8 cellular contexts compared by ENCODE assay signal in genomic region chr6:81750660-81751387, GRCh38. TPM values are rescaled to one million over a fixed set of nuclear protein-coding genes. Genes with fewer than 3 reads are reported as not detected.
DNase-seq lines count a peak whose midpoint lies in the region; ATAC-seq and TF ChIP-seq lines count a peak whose summit lies in the region.

No MANE protein-coding gene starts in this region.

- no peaks in the 10 kb centered on the region for H3K79me2 ChIP-seq in H9 (ENCODE audit: insufficient read depth, low read length)

- H2BK5ac ChIP-seq in H9 (ENCODE audit: insufficient read length, low read length): no peak overlapping the region

- DNase-seq in H9 (no peak), SJCRH30 (peak in 1 of 2 experiments; percentile 36), fibroblast of pulmonary artery (ENCODE audit: low read depth) (peak; percentile 21), sigmoid colon (no peak)
- no peak for DNase-seq in effector CD8-positive, alpha-beta T cell (lab: John Stamatoyannopoulos, UW)
- no peak for DNase-seq in central memory CD4-positive, alpha-beta T cell

- H2AK5ac ChIP-seq in H9 (ENCODE audit: insufficient read length, low read length): no peak overlapping the region

- no peak overlapping the region for H3T11ph ChIP-seq in H9 (ENCODE audit: low read length)

- no peak overlapping the region for H3K9ac ChIP-seq in H9 (ENCODE audit: extremely low read depth, insufficient read length, low read length)

- no peak overlapping the region for H2AFZ ChIP-seq in H9 (ENCODE audit: low read length)

- no peak overlapping the region for H3K18ac ChIP-seq in H9 (ENCODE audit: insufficient read length, low read depth, low read length)

- H3K27me3 Mint-ChIP-seq in H9 (ENCODE audit: low read depth): peaks cover 43% of the 10 kb centered on the region

- no peak for TF ChIP-seq POLR2A in sigmoid colon (IDR thresholded peaks at IDR 0.05)

- H4K91ac ChIP-seq in H9 (ENCODE audit: insufficient read length, low read depth, low read length): no peak overlapping the region

- H3K36me3 Mint-ChIP-seq in H9 (ENCODE audit: insufficient read depth in 1 of 3, low read depth in 3 of 3): peaks cover 0 to 3% (median 0%) of the 10 kb centered on the region in 3 experiments; a peak in 2 of 7 replicates

- H4K8ac ChIP-seq in H9 (replicated peaks; ENCODE audit: insufficient read length, low read depth, low read length): no peak overlapping the region

- peaks cover 0 to 2% of the 10 kb centered on the region in 2 experiments; a peak in 1 of 5 replicates for H3K9me3 Mint-ChIP-seq in H9

- H4K20me1 ChIP-seq in H9 (ENCODE audit: control insufficient read depth, insufficient read depth, insufficient read length): no peaks in the 10 kb centered on the region

- no peak overlapping the region for H2BK12ac ChIP-seq in H9 (ENCODE audit: insufficient read length, low read depth, low read length)

- no peak overlapping the region for H3K14ac ChIP-seq in H9 (ENCODE audit: insufficient read depth, low read length)

- no peak for TF ChIP-seq EP300 in sigmoid colon (IDR thresholded peaks at IDR 0.05)

- ATAC-seq in GM21529 (IDR thresholded peaks at IDR 0.05; ENCODE audit: unreplicated experiment) (no peak), GM21737 (IDR thresholded peaks at IDR 0.05; ENCODE audit: unreplicated experiment) (no peak)

- H3K9me3 ChIP-seq in H9 (ENCODE audit: control insufficient read depth, low read depth, low read length) (no peaks in the 10 kb centered on the region), SJCRH30 (replicated peaks) (no peaks in the 10 kb centered on the region), sigmoid colon (no peaks in the 10 kb centered on the region)

- intact Hi-C loops in sigmoid colon (cut with DNase I): loop anchor here (5.0 to 10.0 kb wide), 7 partner anchors 179 to 1619 kb away; no protein-coding TSS in a partner anchor

- H3K23ac ChIP-seq in H9 (ENCODE audit: insufficient read length, low read depth, low read length): no peak overlapping the region

- H3K4ac ChIP-seq in H9 (ENCODE audit: low read depth, low read length): no peak overlapping the region

- H3K4me3 ChIP-seq in SJCRH30: peak overlapping the region; percentile 86
- H3K4me3 ChIP-seq in fibroblast of pulmonary artery (replicated peaks; ENCODE audit: low read depth, low read length): peak overlapping the region; percentile 89
- H3K4me3 ChIP-seq in sigmoid colon: peak overlapping the region; percentile 81 to 94 (median 90)

- H3K27me3 ChIP-seq in H9 (ENCODE audit: insufficient read depth, low read length): peaks cover 7% of the 10 kb centered on the region; the same call in 1 of the 2 replicates
- no peaks in the 10 kb centered on the region for H3K27me3 ChIP-seq in SJCRH30
- no peaks in the 10 kb centered on the region for H3K27me3 ChIP-seq in sigmoid colon

- H3K4me2 ChIP-seq in H9 (ENCODE audit: insufficient read depth, insufficient read length, low read length): peak overlapping the region; percentile 70

- no peak overlapping the region for H2BK15ac ChIP-seq in H9 (ENCODE audit: low read depth, low read length)

- H3K27ac ChIP-seq in H9 (ENCODE audit: insufficient read length, low read depth, low read length) (no peak overlapping the region), SJCRH30 (peak overlapping the region; percentile 54; the same call in 1 of the 2 replicates), sigmoid colon (peak overlapping the region; percentile 96 to 98 (median 98))

- H3K56ac ChIP-seq in H9 (ENCODE audit: insufficient read length, low read depth, low read length): no peak overlapping the region

- WGBS in H9 (ENCODE audit: extremely low coverage, insufficient read length, low lambda C conversion rate): no CpG with 5 or more reads among the region's 12 CpGs
- 4 to 17% methylated on average over 12 of the region's 12 CpGs for WGBS in sigmoid colon, 2 donors

- peaks cover 12% of the 10 kb centered on the region for H3K23me2 ChIP-seq in H9 (ENCODE audit: insufficient read length, low read depth, low read length, poor library complexity, severe bottlenecking)

- no peak overlapping the region for H3K27ac Mint-ChIP-seq in H9

- H3K4me3 Mint-ChIP-seq in H9: peak overlapping the region; percentile 90 to 91

- H3K4me1 ChIP-seq in H9 (ENCODE audit: insufficient read depth, low read length): no peaks in the 10 kb centered on the region
- no peaks in the 10 kb centered on the region for H3K4me1 ChIP-seq in SJCRH30
- H3K4me1 ChIP-seq in sigmoid colon: peaks cover 0 to 44% (median 35%) of the 10 kb centered on the region in 4 donors

- H3K36me3 ChIP-seq in SJCRH30 (0 out of 2 replicates have a peak, but pooled peaks cover 6% of the 10 kb centered on the region), sigmoid colon (peaks cover 0 to 8% (median 0%) of the 10 kb centered on the region in 4 donors)

- no peaks in the 10 kb centered on the region for H3K79me1 ChIP-seq in H9 (ENCODE audit: insufficient read depth, low read depth, low read length, poor library complexity, severe bottlenecking)

- H3K4me1 Mint-ChIP-seq in H9: peaks cover 21 to 22% of the 10 kb centered on the region in 2 experiments

- no peak overlapping the region for H2BK120ac ChIP-seq in H9 (ENCODE audit: low read depth, low read length, poor library complexity, severe bottlenecking)

- TF ChIP-seq CTCF in H9 (conservative IDR thresholded peaks at IDR 0.05) (no peak), fibroblast of pulmonary artery (IDR thresholded peaks at IDR 0.05; ENCODE audit: low read length, missing control alignments) (no peak), sigmoid colon (IDR thresholded peaks at IDR 0.05) (no peak)

- no peak overlapping the region for H4K5ac ChIP-seq in H9 (ENCODE audit: insufficient read length, low read depth, low read length)

- no peak overlapping the region for H2BK20ac ChIP-seq in H9 (ENCODE audit: low read depth, low read length, poor library complexity, severe bottlenecking)

RNA-seq across cellular contexts. Expression of gene TENT5A, which starts 1.7 kb away (rescaled TPM):
- total RNA-seq in H9 (2021): 1.4 and 1.6 TPM in 2 replicates
- total RNA-seq in SJCRH30 (2014; rRNA removed; shearing (Covaris generic)): 11.5 and 13.0 TPM in 2 replicates
- total RNA-seq in sigmoid colon: 10 to 100 TPM; 13.4 to 29.3 (median 23.6) TPM
- 10 to 100 TPM in 1 of 3 donors, 1 to 10 TPM in 2; 7.5 to 18.3 (median 7.8) TPM for polyA plus RNA-seq in sigmoid colon
